ENCODE assay signal across 19 cellular contexts in the genomic region with DNA sequence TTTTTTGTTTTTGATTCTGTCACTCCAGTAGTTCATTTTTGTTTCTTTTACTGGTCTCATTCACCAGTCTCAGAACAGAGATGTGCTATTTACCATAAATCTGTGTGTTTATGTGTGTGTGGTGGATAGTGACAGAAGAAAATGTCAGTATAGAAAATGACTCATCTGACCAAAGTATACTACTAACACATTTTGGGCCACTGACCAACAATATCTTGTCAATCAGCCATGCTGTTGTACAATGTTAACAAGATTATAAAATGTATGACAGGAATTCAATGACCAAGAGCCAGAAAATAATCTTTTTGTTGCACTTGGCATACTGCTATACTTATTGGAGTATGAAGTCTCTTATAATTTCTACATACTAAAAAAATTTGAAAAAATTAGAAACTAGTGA.
A peak's percentile ranks its signal among the peaks of the same experiment; 100 is the strongest.
DNase-seq lines count a peak whose midpoint lies in the region; ATAC-seq, FAIRE-seq and TF ChIP-seq lines count a peak whose summit lies in the region.
"Had no signal": no experiment of that assay in that cellular context is flagged by ENCODE, and none has a peak within 500 bp of the region (broad histone marks: within the 10 kb centered on the region; RNA-seq: fewer than 3 reads in every experiment).

No MANE protein-coding gene starts in this region.

- H3K4ac ChIP-seq in trophoblast cell (ENCODE audit: low read depth, low read length), result no peak overlapping the region

- TF ChIP-seq CTCF in fibroblast of lung (conservative IDR thresholded peaks at IDR 0.05 in 1 of 2, IDR thresholded peaks at IDR 0.05 in 1 of 2; ENCODE audit: low read depth in 1 of 2, low read length in 2 of 2), result no peak
- no peak for TF ChIP-seq CTCF in progenitor cell of endocrine pancreas (IDR thresholded peaks at IDR 0.05; ENCODE audit: unreplicated experiment)
- no peak for TF ChIP-seq CTCF in ovary (IDR thresholded peaks at IDR 0.05)

- H3K27me3 ChIP-seq in fibroblast of lung (ENCODE audit: control insufficient read depth, insufficient read depth, low read length), result no peaks in the 10 kb centered on the region
- no peaks in the 10 kb centered on the region for H3K27me3 ChIP-seq in trophoblast cell (ENCODE audit: insufficient read depth, low read length)
- H3K27me3 ChIP-seq in ovary, result no peaks in the 10 kb centered on the region
- H3K27me3 ChIP-seq: SJSA1 had no signal

- TF ChIP-seq POLR2A in ovary (IDR thresholded peaks at IDR 0.05), result no peak

- no peak overlapping the region for H3K18ac ChIP-seq in trophoblast cell (ENCODE audit: low read length)

- DNase-seq in HTR-8/SVneo (ENCODE audit: insufficient read length, low spot score) (no peak), amniotic stem cell (lab: John Stamatoyannopoulos, UW) (peak; percentile 4), fibroblast of lung (ENCODE audit: low read depth in 2 of 2) (peak; percentile 37 to 80), progenitor cell of endocrine pancreas (ENCODE audit: low spot score, unreplicated experiment) (no peak), GM19239 (ENCODE audit: insufficient read length, low spot score) (no peak), trophoblast cell (no peak), ovary (no peak)
- DNase-seq: ACHN; CD4-positive, alpha-beta T cell; EL; Kasumi-1; NCI-H187; NCI-H446; NCI-H748 treated with DMSO at 0.1 percent for 48 hours had no signal

- no peak overlapping the region for H2BK120ac ChIP-seq in trophoblast cell (ENCODE audit: insufficient read depth, low read length, poor library complexity)

- no peaks in the 10 kb centered on the region for H3K27me3 Mint-ChIP-seq in progenitor cell of endocrine pancreas
- H3K27me3 Mint-ChIP-seq: B cell; CD4-positive, alpha-beta T cell; IgD-negative memory B cell had no signal

- H3K27ac ChIP-seq in fibroblast of lung (ENCODE audit: insufficient read depth, low read length), result no peak overlapping the region
- H3K27ac ChIP-seq in trophoblast cell (ENCODE audit: low read depth, low read length), result no peak overlapping the region
- H3K27ac ChIP-seq in ovary, result no peak overlapping the region
- H3K27ac ChIP-seq: SJSA1 had no signal

- peak overlapping the region; percentile 20 for H3K27ac Mint-ChIP-seq in progenitor cell of endocrine pancreas
- H3K27ac Mint-ChIP-seq: B cell; CD4-positive, alpha-beta T cell had no signal

- TF ChIP-seq EP300 in ovary (IDR thresholded peaks at IDR 0.05), result no peak

- no peaks in the 10 kb centered on the region for H3K36me3 ChIP-seq in fibroblast of lung (ENCODE audit: control insufficient read depth, insufficient read depth, low read length)
- no peaks in the 10 kb centered on the region for H3K36me3 ChIP-seq in trophoblast cell (ENCODE audit: control insufficient read depth in 1 of 2, insufficient read depth in 2 of 2, low read length in 2 of 2)
- no peaks in the 10 kb centered on the region for H3K36me3 ChIP-seq in ovary
- H3K36me3 ChIP-seq: SJSA1 had no signal

- no peak overlapping the region for H3K14ac ChIP-seq in trophoblast cell (ENCODE audit: low read length)

- peaks cover 4% of the 10 kb centered on the region for H3K9me3 Mint-ChIP-seq in progenitor cell of endocrine pancreas (ENCODE audit: low read depth)
- H3K9me3 Mint-ChIP-seq: IgD-negative memory B cell had no signal

- no peaks in the 10 kb centered on the region for H3K9me3 ChIP-seq in fibroblast of lung (ENCODE audit: control insufficient read depth, insufficient read depth, low read depth, low read length)
- H3K9me3 ChIP-seq in trophoblast cell (ENCODE audit: insufficient read depth, low read depth, low read length), result no peaks in the 10 kb centered on the region
- no peaks in the 10 kb centered on the region for H3K9me3 ChIP-seq in ovary
- H3K9me3 ChIP-seq: SJSA1 had no signal

- H2BK12ac ChIP-seq in trophoblast cell (ENCODE audit: low read length), result no peak overlapping the region

- no peaks in the 10 kb centered on the region for H3K4me1 Mint-ChIP-seq in progenitor cell of endocrine pancreas (ENCODE audit: low read depth)
- H3K4me1 Mint-ChIP-seq: B cell, IgD-negative memory B cell had no signal

- H3K36me3 Mint-ChIP-seq in progenitor cell of endocrine pancreas (ENCODE audit: insufficient read depth), result no peaks in the 10 kb centered on the region
- H3K36me3 Mint-ChIP-seq: IgD-negative memory B cell had no signal

- FAIRE-seq in HTR-8/SVneo (lab: Jason Lieb, UNC) (peak; percentile 4), GM19239 (lab: Jason Lieb, UNC) (no peak)
- FAIRE-seq: H1 had no signal

- H3K4me1 ChIP-seq in fibroblast of lung (ENCODE audit: control insufficient read depth, extremely low read depth, insufficient read depth, low read length), result no peaks in the 10 kb centered on the region
- no peaks in the 10 kb centered on the region for H3K4me1 ChIP-seq in trophoblast cell (ENCODE audit: control insufficient read depth in 1 of 2, insufficient read depth in 2 of 2, low read length in 2 of 2)
- no peaks in the 10 kb centered on the region for H3K4me1 ChIP-seq in ovary (ENCODE audit: insufficient read depth)
- H3K4me1 ChIP-seq: SJSA1 had no signal

- H3K4me2 ChIP-seq in fibroblast of lung (ENCODE audit: extremely low read depth, insufficient read depth, low read length), result no peak overlapping the region
- no peak overlapping the region for H3K4me2 ChIP-seq in trophoblast cell (ENCODE audit: low read length)

- no peak for ATAC-seq in GM21825 (IDR thresholded peaks at IDR 0.05; ENCODE audit: unreplicated experiment)

- H4K8ac ChIP-seq in trophoblast cell (ENCODE audit: low read depth, low read length), result no peak overlapping the region

- H3K9ac ChIP-seq in fibroblast of lung (ENCODE audit: insufficient read depth, low read length) (no peak overlapping the region), trophoblast cell (ENCODE audit: low read length) (no peak overlapping the region)

- H2BK5ac ChIP-seq in trophoblast cell (ENCODE audit: low read depth, low read length, poor library complexity), result no peak overlapping the region

- no peak overlapping the region for H3K23ac ChIP-seq in trophoblast cell (ENCODE audit: low read length)

- no peak overlapping the region for H2AK5ac ChIP-seq in trophoblast cell (ENCODE audit: low read length)

- intact Hi-C loops in ovary (cut with DNase I), result no loop called here

- H4K91ac ChIP-seq in trophoblast cell (ENCODE audit: low read depth, low read length), result no peak overlapping the region

- no peak overlapping the region for H3K4me3 Mint-ChIP-seq in progenitor cell of endocrine pancreas (ENCODE audit: low read depth)
- H3K4me3 Mint-ChIP-seq: B cell; CD4-positive, alpha-beta T cell; IgD-negative memory B cell had no signal

- no peaks in the 10 kb centered on the region for H3K79me1 ChIP-seq in trophoblast cell (ENCODE audit: low read length)

- H2AFZ ChIP-seq in fibroblast of lung (ENCODE audit: low read length), result no peak overlapping the region
- no peak overlapping the region for H2AFZ ChIP-seq in trophoblast cell (ENCODE audit: insufficient read depth, low read length, poor library complexity)

- H4K12ac ChIP-seq in trophoblast cell (ENCODE audit: low read depth, low read length), result no peak overlapping the region

- H3K79me2 ChIP-seq in fibroblast of lung (ENCODE audit: control insufficient read depth, insufficient read depth, low read length) (no peaks in the 10 kb centered on the region), trophoblast cell (ENCODE audit: control insufficient read depth, insufficient read depth, low read length, poor library complexity) (no peaks in the 10 kb centered on the region)

- H4K20me1 ChIP-seq in fibroblast of lung (ENCODE audit: control insufficient read depth, extremely low read depth, insufficient read depth, low read length), result no peaks in the 10 kb centered on the region

- H3K4me3 ChIP-seq in fibroblast of lung (replicated peaks in 1 of 4; ENCODE audit: control extremely low read depth in 1 of 4, insufficient read depth in 1 of 4, low read depth in 3 of 4, low read length in 4 of 4), result no peak overlapping the region
- no peak overlapping the region for H3K4me3 ChIP-seq in trophoblast cell (ENCODE audit: low read depth, low read length)
- no peak overlapping the region for H3K4me3 ChIP-seq in ovary
- H3K4me3 ChIP-seq: SJSA1 had no signal

Comparison
In these comparisons a context has a peak if more than half of its experiments do, and no peak if none do; other contexts are left out.
1. DNase-seq: peak in amniotic stem cell (single experiment) and fibroblast of lung (2 of 2); none in HTR-8/SVneo (single experiment), progenitor cell of endocrine pancreas (single experiment), GM19239 (single experiment), trophoblast cell (0 of 2) and ovary (0 of 5).